Comparison of ENCODE assay signal across 3 cellular contexts in genomic region chr10:107051769-107052168, GRCh38.
TF ChIP-seq lines count a peak whose summit lies in the region.

No MANE protein-coding gene starts in this region.

TF ChIP-seq in GM23338, 12 proteins besides CTCF, POLR2A, EP300 and RAD21:
- TF ChIP-seq EZH2 (IDR thresholded peaks at IDR 0.05; ENCODE audit: low read depth, unreplicated experiment) = no peak
- no peak for TF ChIP-seq JUNB (IDR thresholded peaks at IDR 0.05; ENCODE audit: unreplicated experiment)
- TF ChIP-seq ETS1 (IDR thresholded peaks at IDR 0.05) = no peak
- TF ChIP-seq ZNF331 (CRISPR knock-in tag; IDR thresholded peaks at IDR 0.05; ENCODE audit: low read depth) = no peak
- TF ChIP-seq NANOG (IDR thresholded peaks at IDR 0.05; ENCODE audit: borderline replicate concordance) = no peak
- TF ChIP-seq POLR2AphosphoS5 (IDR thresholded peaks at IDR 0.05; ENCODE audit: low read depth) = no peak
- no peak for TF ChIP-seq REST (IDR thresholded peaks at IDR 0.05; ENCODE audit: unreplicated experiment)
- no peak for TF ChIP-seq CREB1 (CRISPR knock-in tag; IDR thresholded peaks at IDR 0.05; ENCODE audit: low read depth)
- TF ChIP-seq STAT1 (IDR thresholded peaks at IDR 0.05; ENCODE audit: unreplicated experiment) = no peak

TF ChIP-seq in K562, 482 proteins besides CTCF, POLR2A, EP300 and RAD21 (continues in another document):
- TF ChIP-seq NFE2 (IDR thresholded peaks at IDR 0.05; ENCODE audit: low read depth) = peak; percentile 57
- TF ChIP-seq KLF1 (tag; IDR thresholded peaks at IDR 0.05) = no peak
- TF ChIP-seq MEIS2 (IDR thresholded peaks at IDR 0.05; ENCODE audit: partially characterized antibody) = peak; percentile 63
- no peak for TF ChIP-seq IFI16 (CRISPR knock-in tag; IDR thresholded peaks at IDR 0.05)
- TF ChIP-seq ARID2 (IDR thresholded peaks at IDR 0.05) = no peak
- TF ChIP-seq RCOR1 (IDR thresholded peaks at IDR 0.05; ENCODE audit: borderline replicate concordance in 1 of 2, low read depth in 2 of 2, low read length in 2 of 2) = no peak
- no peak for TF ChIP-seq ZNF140 (CRISPR knock-in tag; IDR thresholded peaks at IDR 0.05)
- TF ChIP-seq HLTF (IDR thresholded peaks at IDR 0.05) = no peak
- no peak for TF ChIP-seq CSDE1 (IDR thresholded peaks at IDR 0.05)
- TF ChIP-seq SNRNP70 (optimal IDR thresholded peaks at IDR 0.05; ENCODE audit: low read depth, low read length) = no peak
- TF ChIP-seq E2F5 (CRISPR knock-in tag; IDR thresholded peaks at IDR 0.05) = no peak
- TF ChIP-seq ZNF398 (CRISPR knock-in tag; IDR thresholded peaks at IDR 0.05) = no peak
- no peak for TF ChIP-seq TOE1 (IDR thresholded peaks at IDR 0.05; ENCODE audit: borderline replicate concordance)
- TF ChIP-seq TOE1 (CRISPR knock-in tag; IDR thresholded peaks at IDR 0.05; ENCODE audit: borderline replicate concordance, low read depth) = no peak
- TF ChIP-seq ADNP (tag; IDR thresholded peaks at IDR 0.05) = no peak
- TF ChIP-seq NFATC3 (IDR thresholded peaks at IDR 0.05) = no peak
- TF ChIP-seq MAFG (tag; conservative IDR thresholded peaks at IDR 0.05) = peak; percentile 69
- no peak for TF ChIP-seq E2F1 (CRISPR knock-in tag; IDR thresholded peaks at IDR 0.05)
- TF ChIP-seq SIN3A (IDR thresholded peaks at IDR 0.05; ENCODE audit: borderline replicate concordance in 2 of 2, control insufficient read depth in 1 of 2, low read depth in 2 of 2, low read length in 2 of 2) = no peak
- no peak for TF ChIP-seq RERE (CRISPR knock-in tag; IDR thresholded peaks at IDR 0.05; ENCODE audit: borderline replicate concordance)
- peak; percentile 59 for TF ChIP-seq C11orf30 (IDR thresholded peaks at IDR 0.05; ENCODE audit: low read depth)

TF ChIP-seq in H1, 55 proteins besides CTCF, POLR2A, EP300 and RAD21:
- TF ChIP-seq MAX (IDR thresholded peaks at IDR 0.05) = no peak
- no peak for TF ChIP-seq ZNF274 (IDR thresholded peaks at IDR 0.05; ENCODE audit: borderline replicate concordance, extremely low read depth, low read length)
- no peak for TF ChIP-seq SAP30 (IDR thresholded peaks at IDR 0.05; ENCODE audit: insufficient read depth, insufficient replicate concordance, low read length)
- no peak for TF ChIP-seq KDM4A (IDR thresholded peaks at IDR 0.05; ENCODE audit: low read depth, low read length, severe bottlenecking)
- no peak for TF ChIP-seq CTBP2 (IDR thresholded peaks at IDR 0.05; ENCODE audit: borderline replicate concordance, insufficient read depth, insufficient read length, low read length)
- TF ChIP-seq CHD7 (IDR thresholded peaks at IDR 0.05; ENCODE audit: insufficient replicate concordance, low read length) = no peak
- TF ChIP-seq SRF (IDR thresholded peaks at IDR 0.05; ENCODE audit: low read depth, low read length) = no peak
- no peak for TF ChIP-seq CHD2 (IDR thresholded peaks at IDR 0.05; ENCODE audit: low read length)
- TF ChIP-seq CEBPB (IDR thresholded peaks at IDR 0.05; ENCODE audit: low read depth, low read length) = no peak
- TF ChIP-seq RBBP5 (IDR thresholded peaks at IDR 0.05; ENCODE audit: borderline replicate concordance, low read depth, low read length) = no peak
- TF ChIP-seq SP1 (IDR thresholded peaks at IDR 0.05; ENCODE audit: low read depth, low read length) = no peak
- no peak for TF ChIP-seq RNF2 (IDR thresholded peaks at IDR 0.05; ENCODE audit: borderline replicate concordance, low read depth, low read length, missing control alignments, poor library complexity, severe bottlenecking)
- TF ChIP-seq GABPA (IDR thresholded peaks at IDR 0.05; ENCODE audit: borderline replicate concordance, insufficient read depth, low read length) = no peak
